In the genomic region with DNA sequence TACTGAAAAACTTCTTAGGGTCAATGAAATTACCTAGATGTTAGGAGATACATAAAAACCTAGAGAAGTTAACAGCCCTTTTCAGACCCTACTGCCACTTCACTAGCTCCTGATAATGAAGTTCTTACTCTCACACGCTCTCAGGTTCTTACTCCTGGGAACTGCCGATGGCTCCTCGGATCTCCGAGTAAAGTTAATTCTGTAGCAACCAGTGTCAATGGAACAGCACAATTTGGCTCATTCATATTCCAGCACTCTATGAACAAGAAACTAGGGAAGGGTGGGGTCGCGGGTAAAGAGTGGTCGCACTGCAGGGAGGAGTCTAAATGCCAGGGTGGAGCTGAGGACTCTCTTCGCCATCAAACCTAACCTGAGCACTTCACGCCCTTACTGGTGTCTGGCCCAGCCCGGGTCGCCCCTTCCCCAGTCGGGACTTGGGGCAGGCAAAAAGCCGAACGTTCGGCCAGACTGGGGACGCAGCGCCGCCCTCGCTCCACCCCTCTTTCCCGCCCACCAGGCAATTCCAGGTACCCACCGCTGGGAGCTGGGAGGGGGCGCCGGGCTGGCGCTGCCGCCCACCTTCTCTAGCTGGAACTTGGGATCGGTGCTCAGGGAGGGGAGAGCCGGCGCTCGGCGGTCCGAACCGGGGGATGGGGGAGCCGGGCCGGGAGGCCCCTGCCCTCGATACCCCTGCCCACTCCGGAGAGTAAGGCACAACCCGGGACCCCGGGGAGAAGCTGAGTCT, we compare ENCODE assay signal across 1 cellular context.
TF ChIP-seq lines count a peak whose summit lies in the region.

No MANE protein-coding gene starts in this region.

TF ChIP-seq in HCT116, 20 proteins besides CTCF, POLR2A, EP300 and RAD21 (continued from another document):
- no peak for TF ChIP-seq ZNF274 (IDR thresholded peaks at IDR 0.05; ENCODE audit: low read depth, low read length)
